Comparison of ENCODE assay signal across 21 cellular contexts in genomic region chr11:106242723-106243405, GRCh38.
"Had no signal": no experiment of that assay in that cellular context is flagged by ENCODE, and none has a peak within 500 bp of the region (broad histone marks: within the 10 kb centered on the region; RNA-seq: fewer than 3 reads in every experiment).

No MANE protein-coding gene starts in this region.

- H3K27ac ChIP-seq: ascending aorta, coronary artery, esophagus muscularis mucosa, heart right ventricle, sigmoid colon, spleen, thoracic aorta, upper lobe of left lung had no signal

- H3K27me3 ChIP-seq: ascending aorta, esophagus muscularis mucosa, heart right ventricle, sigmoid colon, spleen, upper lobe of left lung had no signal

- H3K9me3 ChIP-seq: ascending aorta, thoracic aorta had no signal

- H3K4me3 ChIP-seq: ascending aorta, coronary artery, esophagus muscularis mucosa, heart right ventricle, mucosa of descending colon, sigmoid colon, spleen, thoracic aorta, upper lobe of left lung had no signal

- DNase-seq: activated CD4-positive, alpha-beta T cell treated with anti-CD3 and anti-CD28 coated beads, Interleukin-2, amount 50 U/mL, for 4 hours; activated CD8-positive, alpha-beta memory T cell treated with anti-CD3 and anti-CD28 coated beads for 24 hours; activated CD8-positive, alpha-beta memory T cell treated with anti-CD3 and anti-CD28 coated beads, Interleukin-2, amount 50 U/mL, for 4 hours; activated effector memory CD4-positive, alpha-beta T cell treated with Interleukin-2 at 50 U/mL for 16 hours; activated T-cell treated with anti-CD3 and anti-CD28 coated beads, Interleukin-2, amount 50 U/mL, for 4 hours; heart right ventricle; islet precursor cell; left cardiac atrium; mucosa of descending colon; naive thymus-derived CD4-positive, alpha-beta T cell; sigmoid colon; spleen; stimulated activated CD4-positive, alpha-beta T cell treated with anti-CD3 and anti-CD28 coated beads, Interleukin-4, amount 100 ng/mL, for 1 hour; stimulated activated naive CD4-positive, alpha-beta T cell treated with Interleukin-2 at 50 U/mL for 16 hours; T-helper 1 cell; upper lobe of left lung had no signal

- H3K4me1 ChIP-seq: ascending aorta, esophagus muscularis mucosa, heart right ventricle, sigmoid colon, spleen, upper lobe of left lung had no signal

- ATAC-seq: activated T-cell treated with anti-CD3 and anti-CD28 coated beads, Interleukin-2, amount 50 U/mL, for 4 hours; heart right ventricle; left cardiac atrium; mucosa of descending colon; naive thymus-derived CD4-positive, alpha-beta T cell; WTC11 had no signal

- H3K36me3 ChIP-seq: ascending aorta, esophagus muscularis mucosa, heart right ventricle, sigmoid colon, spleen, thoracic aorta, upper lobe of left lung had no signal
